ENCODE assay signal across 1 cellular context in genomic region chr3:160565442-160566403, GRCh38.
TF ChIP-seq lines count a peak whose summit lies in the region.

A gene with protein sequence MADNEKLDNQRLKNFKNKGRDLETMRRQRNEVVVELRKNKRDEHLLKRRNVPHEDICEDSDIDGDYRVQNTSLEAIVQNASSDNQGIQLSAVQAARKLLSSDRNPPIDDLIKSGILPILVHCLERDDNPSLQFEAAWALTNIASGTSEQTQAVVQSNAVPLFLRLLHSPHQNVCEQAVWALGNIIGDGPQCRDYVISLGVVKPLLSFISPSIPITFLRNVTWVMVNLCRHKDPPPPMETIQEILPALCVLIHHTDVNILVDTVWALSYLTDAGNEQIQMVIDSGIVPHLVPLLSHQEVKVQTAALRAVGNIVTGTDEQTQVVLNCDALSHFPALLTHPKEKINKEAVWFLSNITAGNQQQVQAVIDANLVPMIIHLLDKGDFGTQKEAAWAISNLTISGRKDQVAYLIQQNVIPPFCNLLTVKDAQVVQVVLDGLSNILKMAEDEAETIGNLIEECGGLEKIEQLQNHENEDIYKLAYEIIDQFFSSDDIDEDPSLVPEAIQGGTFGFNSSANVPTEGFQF (minus strand): TSS chr3:160565571. CDS start chr3:160565282, 289 bp downstream.

TF ChIP-seq in K562, 482 proteins besides CTCF, POLR2A, EP300 and RAD21 (continued from another document and continues in another):
- peak in 1 of 3 experiments; percentile 46; a peak in 1 of 6 replicates for TF ChIP-seq ZBTB11 (CRISPR knock-in tag; IDR thresholded peaks at IDR 0.05)
- TF ChIP-seq JUN (IDR thresholded peaks at IDR 0.05; ENCODE audit: borderline replicate concordance, low read depth, low read length) = peak; percentile 6; the same call in 1 of the 2 replicates
- TF ChIP-seq JUN (CRISPR knock-in tag; IDR thresholded peaks at IDR 0.05; ENCODE audit: borderline replicate concordance) = no peak
- TF ChIP-seq ZNF589 (CRISPR knock-in tag; IDR thresholded peaks at IDR 0.05; ENCODE audit: low read depth) = peak; percentile 59; the same call in 1 of the 2 replicates
- peak; percentile 38; the same call in 1 of the 2 replicates for TF ChIP-seq JUND (IDR thresholded peaks at IDR 0.05; ENCODE audit: borderline replicate concordance, low read depth, low read length)
- TF ChIP-seq JUND (tag; IDR thresholded peaks at IDR 0.05; ENCODE audit: borderline replicate concordance, low read depth, low read length) = peak; percentile 20; the same call in 1 of the 3 replicates
- TF ChIP-seq ZNF217 (CRISPR knock-in tag; IDR thresholded peaks at IDR 0.05) = no peak
- no peak for TF ChIP-seq ZNF347 (CRISPR knock-in tag; IDR thresholded peaks at IDR 0.05; ENCODE audit: low read depth)
- TF ChIP-seq FOXO4 (CRISPR knock-in tag; IDR thresholded peaks at IDR 0.05) = no peak
- TF ChIP-seq, protein P1, sequence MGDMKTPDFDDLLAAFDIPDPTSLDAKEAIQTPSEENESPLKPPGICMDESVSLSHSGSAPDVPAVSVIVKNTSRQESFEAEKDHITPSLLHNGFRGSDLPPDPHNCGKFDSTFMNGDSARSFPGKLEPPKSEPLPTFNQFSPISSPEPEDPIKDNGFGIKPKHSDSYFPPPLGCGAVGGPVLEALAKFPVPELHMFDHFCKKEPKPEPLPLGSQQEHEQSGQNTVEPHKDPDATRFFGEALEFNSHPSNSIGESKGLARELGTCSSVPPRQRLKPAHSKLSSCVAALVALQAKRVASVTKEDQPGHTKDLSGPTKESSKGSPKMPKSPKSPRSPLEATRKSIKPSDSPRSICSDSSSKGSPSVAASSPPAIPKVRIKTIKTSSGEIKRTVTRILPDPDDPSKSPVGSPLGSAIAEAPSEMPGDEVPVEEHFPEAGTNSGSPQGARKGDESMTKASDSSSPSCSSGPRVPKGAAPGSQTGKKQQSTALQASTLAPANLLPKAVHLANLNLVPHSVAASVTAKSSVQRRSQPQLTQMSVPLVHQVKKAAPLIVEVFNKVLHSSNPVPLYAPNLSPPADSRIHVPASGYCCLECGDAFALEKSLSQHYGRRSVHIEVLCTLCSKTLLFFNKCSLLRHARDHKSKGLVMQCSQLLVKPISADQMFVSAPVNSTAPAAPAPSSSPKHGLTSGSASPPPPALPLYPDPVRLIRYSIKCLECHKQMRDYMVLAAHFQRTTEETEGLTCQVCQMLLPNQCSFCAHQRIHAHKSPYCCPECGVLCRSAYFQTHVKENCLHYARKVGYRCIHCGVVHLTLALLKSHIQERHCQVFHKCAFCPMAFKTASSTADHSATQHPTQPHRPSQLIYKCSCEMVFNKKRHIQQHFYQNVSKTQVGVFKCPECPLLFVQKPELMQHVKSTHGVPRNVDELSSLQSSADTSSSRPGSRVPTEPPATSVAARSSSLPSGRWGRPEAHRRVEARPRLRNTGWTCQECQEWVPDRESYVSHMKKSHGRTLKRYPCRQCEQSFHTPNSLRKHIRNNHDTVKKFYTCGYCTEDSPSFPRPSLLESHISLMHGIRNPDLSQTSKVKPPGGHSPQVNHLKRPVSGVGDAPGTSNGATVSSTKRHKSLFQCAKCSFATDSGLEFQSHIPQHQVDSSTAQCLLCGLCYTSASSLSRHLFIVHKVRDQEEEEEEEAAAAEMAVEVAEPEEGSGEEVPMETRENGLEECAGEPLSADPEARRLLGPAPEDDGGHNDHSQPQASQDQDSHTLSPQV (IDR thresholded peaks at IDR 0.05) = peak; percentile 55; the same call in 1 of the 2 replicates
- peak; percentile 67; the same call in 1 of the 2 replicates for TF ChIP-seq PHF8 (IDR thresholded peaks at IDR 0.05; ENCODE audit: borderline replicate concordance, low read length)
- peak; percentile 75 for TF ChIP-seq POLR2B (IDR thresholded peaks at IDR 0.05; ENCODE audit: low read depth, partially characterized antibody)
- no peak for TF ChIP-seq ZNF699 (CRISPR knock-in tag; IDR thresholded peaks at IDR 0.05; ENCODE audit: insufficient replicate concordance)
- peak; percentile 95 for TF ChIP-seq RBFOX2 (IDR thresholded peaks at IDR 0.05; ENCODE audit: low read depth, low read length)
- no peak for TF ChIP-seq CCAR2 (IDR thresholded peaks at IDR 0.05; ENCODE audit: low read depth, low read length)
- peak; percentile 91 for TF ChIP-seq RBM25 (IDR thresholded peaks at IDR 0.05; ENCODE audit: low read depth, low read length, severe bottlenecking)
- peak; percentile 44 to 55; a peak in 3 of 4 replicates for TF ChIP-seq FOXK2 (conservative IDR thresholded peaks at IDR 0.05 in 1 of 2, IDR thresholded peaks at IDR 0.05 in 1 of 2; ENCODE audit: low read depth in 2 of 2)
- no peak for TF ChIP-seq TFE3 (CRISPR knock-in tag; IDR thresholded peaks at IDR 0.05)
- no peak for TF ChIP-seq FOXA1 (IDR thresholded peaks at IDR 0.05; ENCODE audit: borderline replicate concordance)
- TF ChIP-seq GABPB1 (CRISPR knock-in tag; IDR thresholded peaks at IDR 0.05) = peak; percentile 70
- TF ChIP-seq KDM1A (IDR thresholded peaks at IDR 0.05) = 0 out of 4 replicates have a peak, but pooled peaks of 1 of the 2 experiments have one; percentile 17
- no peak for TF ChIP-seq ZNF778 (CRISPR knock-in tag; IDR thresholded peaks at IDR 0.05)
- TF ChIP-seq KLF1 (tag; IDR thresholded peaks at IDR 0.05) = peak; percentile 20; the same call in 1 of the 2 replicates
- TF ChIP-seq ETS1 (conservative IDR thresholded peaks at IDR 0.05; ENCODE audit: control insufficient read depth, low read depth, low read length) = 0 out of 2 replicates have a peak, but pooled peaks have one; percentile 50
- no peak for TF ChIP-seq SMAD2 (IDR thresholded peaks at IDR 0.05; ENCODE audit: low read depth, low read length)
- peak; percentile 78 for TF ChIP-seq GABPA (tag; conservative IDR thresholded peaks at IDR 0.05; ENCODE audit: low read depth)
- peak; percentile 60 to 74 for TF ChIP-seq MAZ (CRISPR knock-in tag; conservative IDR thresholded peaks at IDR 0.05 in 1 of 2, IDR thresholded peaks at IDR 0.05 in 1 of 2)
- peak; percentile 41; the same call in 1 of the 2 replicates for TF ChIP-seq CTBP1 (IDR thresholded peaks at IDR 0.05; ENCODE audit: borderline replicate concordance)
- TF ChIP-seq NFRKB (IDR thresholded peaks at IDR 0.05; ENCODE audit: low read depth) = peak; percentile 59; the same call in 1 of the 2 replicates
- TF ChIP-seq CREBBP (IDR thresholded peaks at IDR 0.05; ENCODE audit: low read depth, low read length) = no peak
- TF ChIP-seq BMI1 (IDR thresholded peaks at IDR 0.05; ENCODE audit: low read length) = no peak
- no peak for TF ChIP-seq SNRNP70 (optimal IDR thresholded peaks at IDR 0.05; ENCODE audit: low read depth, low read length)
- no peak for TF ChIP-seq NR2C2 (CRISPR knock-in tag; IDR thresholded peaks at IDR 0.05)
- TF ChIP-seq NR2C2 (tag; IDR thresholded peaks at IDR 0.05) = no peak
- TF ChIP-seq HDAC2 (IDR thresholded peaks at IDR 0.05) = peak; percentile 90
- TF ChIP-seq POLR2G (IDR thresholded peaks at IDR 0.05; ENCODE audit: low read depth, low read length) = peak; percentile 96
- TF ChIP-seq HCFC1 (IDR thresholded peaks at IDR 0.05; ENCODE audit: low read depth, low read length) = peak; percentile 48; the same call in 1 of the 2 replicates
- 0 out of 2 replicates have a peak, but pooled peaks have one; percentile 43 for TF ChIP-seq KAT7 (CRISPR knock-in tag; IDR thresholded peaks at IDR 0.05; ENCODE audit: borderline replicate concordance)
- TF ChIP-seq SPI1 (IDR thresholded peaks at IDR 0.05; ENCODE audit: borderline replicate concordance, low read depth, low read length) = peak; percentile 86
- no peak for TF ChIP-seq GATAD2B (IDR thresholded peaks at IDR 0.05; ENCODE audit: borderline replicate concordance)
- peak; percentile 38; the same call in 1 of the 2 replicates for TF ChIP-seq REST (CRISPR knock-in tag; IDR thresholded peaks at IDR 0.05; ENCODE audit: low read depth)
- peak; percentile 21; the same call in 1 of the 2 replicates for TF ChIP-seq KLF13 (tag; IDR thresholded peaks at IDR 0.05; ENCODE audit: borderline replicate concordance, low read depth)
- TF ChIP-seq MYNN (IDR thresholded peaks at IDR 0.05) = no peak
- no peak for TF ChIP-seq MYNN (CRISPR knock-in tag; IDR thresholded peaks at IDR 0.05)
- TF ChIP-seq GMEB1 (CRISPR knock-in tag; IDR thresholded peaks at IDR 0.05) = peak; percentile 31; the same call in 1 of the 2 replicates
